10 cellular contexts compared by ENCODE assay signal in genomic region chr20:63737690-63737939, GRCh38. TPM values are rescaled to one million over a fixed set of nuclear protein-coding genes. Genes with fewer than 3 reads are reported as not detected.
A peak's percentile ranks its signal among the peaks of the same experiment; 100 is the strongest.
DNase-seq lines count a peak whose midpoint lies in the region; ATAC-seq and TF ChIP-seq lines count a peak whose summit lies in the region.
"Had no signal": no experiment of that assay in that cellular context is flagged by ENCODE, and none has a peak within 500 bp of the region (broad histone marks: within the 10 kb centered on the region; RNA-seq: fewer than 3 reads in every experiment).

No MANE protein-coding gene starts in this region.

- no CpG with 5 or more reads among the region's 25 CpGs for WGBS in trophoblast cell (ENCODE audit: extremely low coverage, insufficient coverage, insufficient read length)

- CTCF ChIA-PET in Caco-2 (lab: Charles Lee) = interaction anchor here (1.3 kb wide), 1 partner anchor 200 kb away, joined by 9 read pairs; no protein-coding TSS in a partner anchor

- H3K14ac ChIP-seq in trophoblast cell (ENCODE audit: low read length) = no peak overlapping the region

- H3K18ac ChIP-seq in trophoblast cell (ENCODE audit: low read length) = no peak overlapping the region

- peaks cover 7% of the 10 kb centered on the region for H3K4me1 Mint-ChIP-seq in Caco-2 (ENCODE audit: low read depth, unreplicated experiment)

- ATAC-seq in HG02973 (IDR thresholded peaks at IDR 0.05; ENCODE audit: unreplicated experiment) = no peak
- ATAC-seq: esophagus mucosa had no signal

- H3K27me3 ChIP-seq in Caco-2 (replicated peaks; ENCODE audit: control insufficient read depth, insufficient read depth, low read length) (no peaks in the 10 kb centered on the region), HUES6 (ENCODE audit: control insufficient read depth, insufficient read depth, low read length) (peaks cover 10% of the 10 kb centered on the region), duodenal mucosa (ENCODE audit: control insufficient read depth in 1 of 2, insufficient read depth in 2 of 2, low read length in 2 of 2) (no peaks in the 10 kb centered on the region), trophoblast cell (ENCODE audit: insufficient read depth, low read length) (no peaks in the 10 kb centered on the region)

- BruUV-seq in Caco-2 (replicated peaks; lab: Mats Ljungman, UMichigan) = no TSS peak

- H3K27ac ChIP-seq in HUES6 (ENCODE audit: low read depth, low read length) = no peak overlapping the region
- no peak overlapping the region for H3K27ac ChIP-seq in duodenal mucosa (ENCODE audit: low read depth, low read length)
- no peak overlapping the region for H3K27ac ChIP-seq in trophoblast cell (ENCODE audit: low read depth, low read length)

- peaks cover 24% of the 10 kb centered on the region for H3K4me1 ChIP-seq in Caco-2
- peaks cover 23% of the 10 kb centered on the region for H3K4me1 ChIP-seq in HUES6 (ENCODE audit: control insufficient read depth, insufficient read depth, low read length)
- H3K4me1 ChIP-seq in duodenal mucosa (ENCODE audit: control insufficient read depth in 1 of 2, insufficient read depth in 2 of 2, low read length in 2 of 2) = peaks cover 24 to 48% of the 10 kb centered on the region in 2 donors
- H3K4me1 ChIP-seq in trophoblast cell (ENCODE audit: control insufficient read depth in 1 of 2, insufficient read depth in 2 of 2, low read length in 2 of 2) = peaks cover 16% of the 10 kb centered on the region in 2 experiments

- H4K91ac ChIP-seq in trophoblast cell (ENCODE audit: low read depth, low read length) = no peak overlapping the region

- no peak overlapping the region for H4K8ac ChIP-seq in trophoblast cell (ENCODE audit: low read depth, low read length)

- peak overlapping the region; percentile 66 for H3K4me3 Mint-ChIP-seq in Caco-2 (ENCODE audit: unreplicated experiment)

- no peaks in the 10 kb centered on the region for H3K9me3 ChIP-seq in Caco-2
- no peaks in the 10 kb centered on the region for H3K9me3 ChIP-seq in HUES6 (ENCODE audit: control insufficient read depth, insufficient read depth, low read depth, low read length)
- no peaks in the 10 kb centered on the region for H3K9me3 ChIP-seq in duodenal mucosa (ENCODE audit: control insufficient read depth in 1 of 2, low read length in 2 of 2)
- H3K9me3 ChIP-seq in trophoblast cell (ENCODE audit: insufficient read depth, low read depth, low read length) = peaks cover 3% of the 10 kb centered on the region

- H3K36me3 Mint-ChIP-seq in Caco-2 (ENCODE audit: insufficient read depth, unreplicated experiment) = peaks cover 63% of the 10 kb centered on the region

- H3K36me3 ChIP-seq in Caco-2 (ENCODE audit: control insufficient read depth, insufficient read depth, low read length) (peaks cover 24% of the 10 kb centered on the region), HUES6 (ENCODE audit: control insufficient read depth, insufficient read depth, low read length) (peaks cover 39% of the 10 kb centered on the region), duodenal mucosa (ENCODE audit: control insufficient read depth in 1 of 2, insufficient read depth in 2 of 2, low read length in 2 of 2) (peaks cover 16 to 34% of the 10 kb centered on the region in 2 donors), trophoblast cell (ENCODE audit: control insufficient read depth in 1 of 2, insufficient read depth in 2 of 2, low read length in 2 of 2) (peaks cover 49% of the 10 kb centered on the region in 2 experiments)

- no peaks in the 10 kb centered on the region for H3K9me3 Mint-ChIP-seq in Caco-2 (ENCODE audit: unreplicated experiment)

- TF ChIP-seq CTCF in Caco-2 (IDR thresholded peaks at IDR 0.05; ENCODE audit: insufficient read depth in 1 of 2, low read depth in 1 of 2, low read length in 1 of 2, severe bottlenecking in 1 of 2, unreplicated experiment in 1 of 2) = no peak

- H2BK12ac ChIP-seq in trophoblast cell (ENCODE audit: low read length) = no peak overlapping the region

- H3K79me2 ChIP-seq in trophoblast cell (ENCODE audit: control insufficient read depth, insufficient read depth, low read length, poor library complexity) = peaks cover 7% of the 10 kb centered on the region

- no peak overlapping the region for H2BK120ac ChIP-seq in trophoblast cell (ENCODE audit: insufficient read depth, low read length, poor library complexity)

- H3K27ac Mint-ChIP-seq in Caco-2 (ENCODE audit: unreplicated experiment) = no peak overlapping the region

- H2BK5ac ChIP-seq in trophoblast cell (ENCODE audit: low read depth, low read length, poor library complexity) = no peak overlapping the region

- H3K9ac ChIP-seq in HUES6 (ENCODE audit: low read length) (peak overlapping the region; percentile 37), duodenal mucosa (ENCODE audit: low read depth in 1 of 2, low read length in 2 of 2) (no peak overlapping the region), trophoblast cell (ENCODE audit: low read length) (no peak overlapping the region)

- H3K4ac ChIP-seq in trophoblast cell (ENCODE audit: low read depth, low read length) = no peak overlapping the region

- H4K12ac ChIP-seq in trophoblast cell (ENCODE audit: low read depth, low read length) = no peak overlapping the region

- no peak overlapping the region for H2AFZ ChIP-seq in trophoblast cell (ENCODE audit: insufficient read depth, low read length, poor library complexity)

- peak overlapping the region; percentile 48 for H3K4me2 ChIP-seq in trophoblast cell (ENCODE audit: low read length)

- no peak for DNase-seq in Caco-2
- no peak for DNase-seq in trophoblast cell
- DNase-seq in middle frontal gyrus (ENCODE audit: extremely low spot score, low spot score) = no peak
- no peak for DNase-seq in NCI-H2227 treated with DMSO at 0.1 percent for 48 hours (lab: John Stamatoyannopoulos, UW)
- DNase-seq in NOMO-1 (lab: John Stamatoyannopoulos, UW; ENCODE audit: unreplicated experiment in 2 of 2) = no peak
- DNase-seq: DMS153 had no signal

- H3K27me3 Mint-ChIP-seq in Caco-2 (ENCODE audit: insufficient read depth, unreplicated experiment) = no peaks in the 10 kb centered on the region

- peaks cover 15% of the 10 kb centered on the region for H3K79me1 ChIP-seq in trophoblast cell (ENCODE audit: low read length)

- intact Hi-C loops in Caco-2 (cut with micrococcal nuclease; ENCODE audit: unreplicated experiment) = no loop called here

- H3K4me3 ChIP-seq in Caco-2 (ENCODE audit: low read depth, low read length) (peak overlapping the region; percentile 71), HUES6 (ENCODE audit: low read depth, low read length) (peak overlapping the region; percentile 59), duodenal mucosa (ENCODE audit: low read depth in 1 of 2, low read length in 2 of 2) (peak overlapping the region; percentile 58 to 59), trophoblast cell (ENCODE audit: low read depth, low read length) (no peak overlapping the region)

- POLR2A ChIA-PET in Caco-2 (lab: Charles Lee) = no interaction called here

- H2AK5ac ChIP-seq in trophoblast cell (ENCODE audit: low read length) = no peak overlapping the region

- no peak overlapping the region for H3K23ac ChIP-seq in trophoblast cell (ENCODE audit: low read length)

RNA-seq across cellular contexts. Expression of gene LIME1, which starts 1.2 kb away (rescaled TPM):
- 18.8 and 23.5 TPM in 2 replicates for total RNA-seq in Caco-2 (2022)
- polyA plus RNA-seq in trophoblast cell (2013) = 2.0 TPM in 2 replicates

RNA-seq across cellular contexts. Expression of gene SLC2A4RG, which starts 2.0 kb away (rescaled TPM):
- 211 and 234 TPM in 2 replicates for total RNA-seq in Caco-2 (2022)
- polyA plus RNA-seq in trophoblast cell (2013) = 79.0 and 79.6 TPM in 2 replicates

RNA-seq across cellular contexts. Expression of gene ZGPAT, which starts 29.8 kb away (rescaled TPM):
- 69.3 and 74.7 TPM in 2 replicates for total RNA-seq in Caco-2 (2022)
- polyA plus RNA-seq in trophoblast cell (2013) = 13.5 and 15.2 TPM in 2 replicates

RNA-seq across cellular contexts. Expression of gene ARFRP1, which starts 29.8 kb away (rescaled TPM):
- total RNA-seq in Caco-2 (2022) = 119 and 126 TPM in 2 replicates
- 8.2 and 8.3 TPM in 2 replicates for polyA plus RNA-seq in trophoblast cell (2013)

RNA-seq across cellular contexts. Expression of gene TNFRSF6B, which starts 41.2 kb away (rescaled TPM):
- total RNA-seq in Caco-2 (2022) = not detected in 2 replicates
- polyA plus RNA-seq in trophoblast cell (2013) = 0.73 and 0.85 TPM in 2 replicates
